ENCODE assay signal across 8 cellular contexts in genomic region chr22:31561238-31561887, GRCh38.
DNase-seq lines count a peak whose midpoint lies in the region; ATAC-seq and TF ChIP-seq lines count a peak whose summit lies in the region.

No MANE protein-coding gene starts in this region.

- no peaks in the 10 kb centered on the region for H3K4me1 Mint-ChIP-seq in activated naive CD8-positive, alpha-beta T cell treated with anti-CD3 and anti-CD28 coated beads, Interleukin-2, amount 10 ng/mL, durations not matched to agents 7 days and 5 days
- peaks cover 2% of the 10 kb centered on the region for H3K4me1 Mint-ChIP-seq in progenitor cell of endocrine pancreas (ENCODE audit: low read depth)

- H3K27me3 ChIP-seq in DND-41 (ENCODE audit: insufficient read depth, low read length, poor library complexity): no peaks in the 10 kb centered on the region
- no peaks in the 10 kb centered on the region for H3K27me3 ChIP-seq in MG63
- H3K27me3 ChIP-seq in SJCRH30: no peaks in the 10 kb centered on the region
- no peaks in the 10 kb centered on the region for H3K27me3 ChIP-seq in cardiac muscle cell

- no peak overlapping the region for H3K9ac ChIP-seq in DND-41 (ENCODE audit: low read depth, low read length)

- no peak overlapping the region for H3K4me2 ChIP-seq in DND-41 (ENCODE audit: insufficient read depth, low read length)

- H3K36me3 ChIP-seq in DND-41 (ENCODE audit: insufficient read depth, low read length): peaks cover 62% of the 10 kb centered on the region
- H3K36me3 ChIP-seq in MG63: peaks cover 13% of the 10 kb centered on the region
- no peaks in the 10 kb centered on the region for H3K36me3 ChIP-seq in SJCRH30
- no peaks in the 10 kb centered on the region for H3K36me3 ChIP-seq in cardiac muscle cell

- H3K79me2 ChIP-seq in DND-41 (ENCODE audit: insufficient read depth, low read length): no peaks in the 10 kb centered on the region

- H3K27ac Mint-ChIP-seq in activated naive CD8-positive, alpha-beta T cell treated with anti-CD3 and anti-CD28 coated beads, Interleukin-2, amount 10 ng/mL, durations not matched to agents 7 days and 5 days: no peak overlapping the region
- H3K27ac Mint-ChIP-seq in progenitor cell of endocrine pancreas: no peak overlapping the region

- peak; percentile 78 for ATAC-seq in DND-41 (ENCODE audit: insufficient read depth, low read depth)
- peak; percentile 84 for ATAC-seq in activated naive CD8-positive, alpha-beta T cell treated with anti-CD3 and anti-CD28 coated beads, Interleukin-2, amount 10 ng/mL, durations not matched to agents 7 days and 5 days (ENCODE audit: low read depth)
- ATAC-seq in HG03565 (IDR thresholded peaks at IDR 0.05; ENCODE audit: unreplicated experiment): no peak
- ATAC-seq in GM21529 (IDR thresholded peaks at IDR 0.05; ENCODE audit: unreplicated experiment): no peak

- TF ChIP-seq CTCF in DND-41 (IDR thresholded peaks at IDR 0.05; ENCODE audit: borderline replicate concordance, extremely low read depth, low read length, poor library complexity, severe bottlenecking) (peak; percentile 67), cardiac muscle cell (IDR thresholded peaks at IDR 0.05; ENCODE audit: low read depth, low read length) (peak; percentile 97), progenitor cell of endocrine pancreas (IDR thresholded peaks at IDR 0.05; ENCODE audit: unreplicated experiment) (peak; percentile 72)

- peaks cover 17% of the 10 kb centered on the region for H3K36me3 Mint-ChIP-seq in activated naive CD8-positive, alpha-beta T cell treated with anti-CD3 and anti-CD28 coated beads, Interleukin-2, amount 10 ng/mL, durations not matched to agents 7 days and 5 days
- H3K36me3 Mint-ChIP-seq in progenitor cell of endocrine pancreas (ENCODE audit: insufficient read depth): peaks cover 2% of the 10 kb centered on the region

- H3K9me3 ChIP-seq in DND-41 (ENCODE audit: insufficient read depth, low read length, severe bottlenecking) (no peaks in the 10 kb centered on the region), MG63 (no peaks in the 10 kb centered on the region), SJCRH30 (replicated peaks) (no peaks in the 10 kb centered on the region), cardiac muscle cell (ENCODE audit: low read depth) (no peaks in the 10 kb centered on the region)

- no peak overlapping the region for H2AFZ ChIP-seq in DND-41 (ENCODE audit: low read depth, low read length)

- DNase-seq in DND-41 (peak; percentile 47), MG63 (peak; percentile 56), SJCRH30 (peak; percentile 73 to 79), cardiac muscle cell (ENCODE audit: low read depth in 1 of 2, low spot score in 1 of 2) (peak; percentile 89), progenitor cell of endocrine pancreas (ENCODE audit: low spot score, unreplicated experiment) (peak; percentile 69)
- peak; percentile 42 for DNase-seq in activated naive CD8-positive, alpha-beta T cell treated with anti-CD3 and anti-CD28 coated beads, Interleukin-2, amount 10 ng/mL, durations not matched to agents 7 days and 5 days

- POLR2A ChIA-PET in activated naive CD8-positive, alpha-beta T cell treated with anti-CD3 and anti-CD28 coated beads, Interleukin-2, amount 10 ng/mL, durations not matched to agents 7 days and 5 days (lab: Charles Lee): interaction anchor here (0.5 kb wide), 1 partner anchor 9 kb away, joined by 4 read pairs; no protein-coding TSS in a partner anchor

- H3K9me3 Mint-ChIP-seq in activated naive CD8-positive, alpha-beta T cell treated with anti-CD3 and anti-CD28 coated beads, Interleukin-2, amount 10 ng/mL, durations not matched to agents 7 days and 5 days: no peaks in the 10 kb centered on the region
- no peaks in the 10 kb centered on the region for H3K9me3 Mint-ChIP-seq in progenitor cell of endocrine pancreas (ENCODE audit: low read depth)

- H4K20me1 ChIP-seq in DND-41 (ENCODE audit: insufficient read depth, low read length): no peaks in the 10 kb centered on the region

- H3K27ac ChIP-seq in DND-41 (ENCODE audit: low read length) (no peak overlapping the region), SJCRH30 (no peak overlapping the region), cardiac muscle cell (no peak overlapping the region)

- H3K4me1 ChIP-seq in DND-41 (ENCODE audit: insufficient read depth, low read length) (no peaks in the 10 kb centered on the region), SJCRH30 (no peaks in the 10 kb centered on the region), cardiac muscle cell (ENCODE audit: low read depth) (no peaks in the 10 kb centered on the region)

- H3K4me3 ChIP-seq in DND-41 (ENCODE audit: low read depth in 1 of 2, low read length in 2 of 2) (no peak overlapping the region), MG63 (no peak overlapping the region), SJCRH30 (no peak overlapping the region), cardiac muscle cell (no peak overlapping the region)

- no peaks in the 10 kb centered on the region for H3K27me3 Mint-ChIP-seq in activated naive CD8-positive, alpha-beta T cell treated with anti-CD3 and anti-CD28 coated beads, Interleukin-2, amount 10 ng/mL, durations not matched to agents 7 days and 5 days
- no peaks in the 10 kb centered on the region for H3K27me3 Mint-ChIP-seq in progenitor cell of endocrine pancreas

- H3K4me3 Mint-ChIP-seq in activated naive CD8-positive, alpha-beta T cell treated with anti-CD3 and anti-CD28 coated beads, Interleukin-2, amount 10 ng/mL, durations not matched to agents 7 days and 5 days: no peak overlapping the region
- H3K4me3 Mint-ChIP-seq in progenitor cell of endocrine pancreas (ENCODE audit: low read depth): no peak overlapping the region

Comparison
In these comparisons a context has a peak if more than half of its experiments do, and no peak if none do; other contexts are left out.
1. ATAC-seq: peak in DND-41 (single experiment) and activated naive CD8-positive, alpha-beta T cell treated with anti-CD3 and anti-CD28 coated beads, Interleukin-2, amount 10 ng/mL, durations not matched to agents 7 days and 5 days (single experiment); none in HG03565 (single experiment) and GM21529 (single experiment).
2. Peak in every context shown above with its lines, with median percentiles within 50 percentile points of each other: DNase-seq and CTCF ChIP-seq.